Comparison of ENCODE assay signal across 20 cellular contexts in genomic region chr5:156421798-156422197, GRCh38.
DNase-seq lines count a peak whose midpoint lies in the region; ATAC-seq and TF ChIP-seq lines count a peak whose summit lies in the region.
"Had no signal": no experiment of that assay in that cellular context is flagged by ENCODE, and none has a peak within 500 bp of the region (broad histone marks: within the 10 kb centered on the region; RNA-seq: fewer than 3 reads in every experiment).

No MANE protein-coding gene starts in this region.

- H3K4me2 ChIP-seq in parathyroid adenoma (ENCODE audit: low read length): no peak overlapping the region
- H3K4me2 ChIP-seq: A549 had no signal

- no peaks in the 10 kb centered on the region for H3K36me3 Mint-ChIP-seq in nephron progenitor cell (ENCODE audit: low read depth)

- H3K27ac Mint-ChIP-seq in nephron progenitor cell: no peak overlapping the region
- H3K27ac Mint-ChIP-seq: CD4-positive, alpha-beta T cell had no signal

- H3K9me3 ChIP-seq in left ventricle myocardium inferior (replicated peaks) (no peaks in the 10 kb centered on the region), parathyroid adenoma (ENCODE audit: control insufficient read depth, low read length) (no peaks in the 10 kb centered on the region)
- H3K9me3 ChIP-seq: Caco-2 had no signal

- H3K36me3 ChIP-seq in left ventricle myocardium inferior (no peaks in the 10 kb centered on the region), parathyroid adenoma (ENCODE audit: control insufficient read depth, insufficient read depth, low read length) (no peaks in the 10 kb centered on the region)

- intact Hi-C loops in left ventricle myocardium inferior (cut with micrococcal nuclease) (no loop called here), cardiac septum (cut with DNase I) (no loop called here), left ventricle myocardium superior (cut with micrococcal nuclease) (no loop called here)

- H3K4me1 Mint-ChIP-seq in nephron progenitor cell: no peaks in the 10 kb centered on the region

- DNase-seq in NCI-H2227 treated with DMSO at 0.1 percent for 48 hours (lab: John Stamatoyannopoulos, UW) (peak; percentile 53), NCI-H2227 (lab: John Stamatoyannopoulos, UW; ENCODE audit: unreplicated experiment) (no peak), left ventricle myocardium inferior (no peak), cardiac septum (ENCODE audit: low spot score) (no peak), left ventricle myocardium superior (no peak), nephron progenitor cell (no peak)
- DNase-seq in stimulated activated CD4-positive, alpha-beta T cell treated with anti-CD3 and anti-CD28 coated beads, Interleukin-12 subunit alpha, Interleukin-12 subunit beta, amount 100 ng/mL, for 4 hours: no peak
- DNase-seq: AML-193; Caco-2; CD4-positive, alpha-beta T cell; DMS153; DMS79; GF-D8; GOT3; H9 had no signal

- H2AFZ ChIP-seq in parathyroid adenoma: no peak overlapping the region

- no peak overlapping the region for H3K9ac ChIP-seq in parathyroid adenoma

- H3K4me3 ChIP-seq in left ventricle myocardium inferior (no peak overlapping the region), parathyroid adenoma (ENCODE audit: low read depth, low read length) (no peak overlapping the region)
- H3K4me3 ChIP-seq: A549 had no signal

- TF ChIP-seq CTCF in left ventricle myocardium inferior (IDR thresholded peaks at IDR 0.05; ENCODE audit: borderline replicate concordance) (no peak), parathyroid adenoma (IDR thresholded peaks at IDR 0.05) (no peak), nephron progenitor cell (IDR thresholded peaks at IDR 0.05) (no peak)

- peak; percentile 70 for ATAC-seq in left ventricle myocardium superior
- ATAC-seq: A549, HepG2 had no signal

- H3K4me1 ChIP-seq in left ventricle myocardium inferior (peaks cover 40% of the 10 kb centered on the region), parathyroid adenoma (peaks cover 18% of the 10 kb centered on the region)
- H3K4me1 ChIP-seq: A549, Caco-2 had no signal

- no peaks in the 10 kb centered on the region for H3K27me3 Mint-ChIP-seq in nephron progenitor cell (ENCODE audit: low read depth, poor library complexity)

- H3K9me3 Mint-ChIP-seq in nephron progenitor cell: peaks cover 5% of the 10 kb centered on the region
- H3K9me3 Mint-ChIP-seq: CD4-positive, alpha-beta T cell; H9 had no signal

- H3K4me3 Mint-ChIP-seq in nephron progenitor cell: no peak overlapping the region
- H3K4me3 Mint-ChIP-seq: CD4-positive, alpha-beta T cell; H9 had no signal

- H3K27ac ChIP-seq in left ventricle myocardium inferior (replicated peaks): peak overlapping the region; percentile 20
- peak overlapping the region; percentile 75 for H3K27ac ChIP-seq in parathyroid adenoma
- H3K27ac ChIP-seq: 22Rv1, A549, C4-2B had no signal

- H3K79me2 ChIP-seq in parathyroid adenoma: peaks cover 12% of the 10 kb centered on the region

- H3K27me3 ChIP-seq in left ventricle myocardium inferior (ENCODE audit: low read depth) (no peaks in the 10 kb centered on the region), parathyroid adenoma (ENCODE audit: control insufficient read depth, insufficient read depth, low read length) (no peaks in the 10 kb centered on the region)
